ENCODE assay signal across 8 cellular contexts in the genomic region with DNA sequence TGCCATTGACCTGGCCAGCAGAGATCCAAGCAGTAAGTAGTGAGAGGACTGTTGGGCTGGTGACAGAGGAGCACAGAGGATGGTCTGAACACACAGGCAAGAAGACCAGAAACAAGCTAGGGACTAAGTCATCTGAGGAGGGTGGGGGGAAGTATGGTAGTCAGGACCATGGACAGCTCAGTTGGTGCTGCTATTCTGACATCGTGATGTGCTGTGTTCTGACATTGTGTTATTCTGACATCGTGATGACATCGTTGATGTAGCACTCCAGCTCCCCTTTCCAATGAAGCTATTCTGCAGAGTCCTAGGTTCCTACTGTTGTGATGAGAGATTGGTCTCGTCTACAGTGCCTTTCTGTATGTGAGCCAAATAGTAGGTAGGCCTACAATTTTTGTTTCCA. TPM values are rescaled to one million over a fixed set of nuclear protein-coding genes. Genes with fewer than 3 reads are reported as not detected.
DNase-seq lines count a peak whose midpoint lies in the region; ATAC-seq and TF ChIP-seq lines count a peak whose summit lies in the region.

No MANE protein-coding gene starts in this region.

- H3K4me1 ChIP-seq in esophagus muscularis mucosa: no peaks in the 10 kb centered on the region

- no peaks in the 10 kb centered on the region for H3K27me3 ChIP-seq in esophagus muscularis mucosa

- H3K27me3 Mint-ChIP-seq in activated CD8-positive, alpha-beta T cell treated with anti-CD3 and anti-CD28 coated beads for 36 hours: peaks cover 9% of the 10 kb centered on the region

- no peak overlapping the region for H3K27ac Mint-ChIP-seq in activated CD8-positive, alpha-beta T cell treated with anti-CD3 and anti-CD28 coated beads for 36 hours

- TF ChIP-seq POLR2A in esophagus muscularis mucosa (IDR thresholded peaks at IDR 0.05; ENCODE audit: low read depth): no peak

- H3K4me3 ChIP-seq in esophagus muscularis mucosa: no peak overlapping the region

- H3K4me1 Mint-ChIP-seq in activated CD8-positive, alpha-beta T cell treated with anti-CD3 and anti-CD28 coated beads for 36 hours (ENCODE audit: low read depth): no peaks in the 10 kb centered on the region

- WGBS in esophagus muscularis mucosa: 10% methylated on average over 4 of the region's 4 CpGs

- no peak overlapping the region for H3K4me3 Mint-ChIP-seq in activated CD8-positive, alpha-beta T cell treated with anti-CD3 and anti-CD28 coated beads for 36 hours

- TF ChIP-seq CTCF in GM10266 (IDR thresholded peaks at IDR 0.05; ENCODE audit: control insufficient read depth, insufficient read depth, low read depth, missing control alignments) (no peak), esophagus muscularis mucosa (IDR thresholded peaks at IDR 0.05) (no peak)
- no peak for TF ChIP-seq CTCF in activated CD8-positive, alpha-beta T cell treated with anti-CD3 and anti-CD28 coated beads for 36 hours (IDR thresholded peaks at IDR 0.05)

- peak; percentile 72 for ATAC-seq in activated CD8-positive, alpha-beta T cell treated with anti-CD3 and anti-CD28 coated beads for 36 hours
- no peak for ATAC-seq in HG03521 (IDR thresholded peaks at IDR 0.05; ENCODE audit: unreplicated experiment)

- CTCF ChIA-PET in activated CD8-positive, alpha-beta T cell treated with anti-CD3 and anti-CD28 coated beads for 36 hours (lab: Charles Lee): no interaction called here

- intact Hi-C loops in activated CD8-positive, alpha-beta T cell treated with anti-CD3 and anti-CD28 coated beads for 36 hours (cut with micrococcal nuclease): no loop called here
- intact Hi-C loops in esophagus muscularis mucosa (cut with DNase I): no loop called here

- no peaks in the 10 kb centered on the region for H3K9me3 Mint-ChIP-seq in activated CD8-positive, alpha-beta T cell treated with anti-CD3 and anti-CD28 coated beads for 36 hours

- no peaks in the 10 kb centered on the region for H3K9me3 ChIP-seq in esophagus muscularis mucosa

- no peak overlapping the region for H3K27ac ChIP-seq in esophagus muscularis mucosa (replicated peaks in 1 of 4)

- no peaks in the 10 kb centered on the region for H3K36me3 Mint-ChIP-seq in activated CD8-positive, alpha-beta T cell treated with anti-CD3 and anti-CD28 coated beads for 36 hours (ENCODE audit: low read depth)

- no peaks in the 10 kb centered on the region for H3K36me3 ChIP-seq in esophagus muscularis mucosa

- POLR2A ChIA-PET in activated CD8-positive, alpha-beta T cell treated with anti-CD3 and anti-CD28 coated beads for 36 hours (lab: Charles Lee): no interaction called here

- DNase-seq in GM10266 (ENCODE audit: extremely low spot score) (peak; percentile 57), M059J (ENCODE audit: low read depth) (peak; percentile 52), fibroblast of peridontal ligament (ENCODE audit: extremely low read depth) (peak; percentile 65), renal cortical epithelial cell (ENCODE audit: low read depth) (peak; percentile 71), esophagus muscularis mucosa (ENCODE audit: extremely low spot score) (no peak), DMS153 (lab: John Stamatoyannopoulos, UW) (no peak)
- peak; percentile 61 for DNase-seq in activated CD8-positive, alpha-beta T cell treated with anti-CD3 and anti-CD28 coated beads for 36 hours

- no peak for TF ChIP-seq EP300 in esophagus muscularis mucosa (IDR thresholded peaks at IDR 0.05)

RNA-seq across cellular contexts. Expression of a gene that starts 28.7 kb away (rescaled TPM):
- total RNA-seq in M059J (2014; rRNA removed; shearing (Covaris generic)): 2.4 and 2.7 TPM in 2 replicates
- total RNA-seq in activated CD8-positive, alpha-beta T cell treated with anti-CD3 and anti-CD28 coated beads for 36 hours: not detected
- total RNA-seq in renal cortical epithelial cell (0.17 and 9.0 TPM in 2 replicates), esophagus muscularis mucosa (under 1 TPM in 2 of 4 donors, not detected in 2; 0.23 to 0.26 TPM)

RNA-seq across cellular contexts. Expression of a gene that starts 36.3 kb away (rescaled TPM):
- 11.4 and 12.7 TPM in 2 replicates for total RNA-seq in M059J (2014; rRNA removed; shearing (Covaris generic))
- total RNA-seq in activated CD8-positive, alpha-beta T cell treated with anti-CD3 and anti-CD28 coated beads for 36 hours: 1 to 10 TPM; 7.7 to 7.9 TPM
- 15.8 and 27.7 TPM in 2 replicates for total RNA-seq in renal cortical epithelial cell
- total RNA-seq in esophagus muscularis mucosa: 10 to 100 TPM; 11.8 to 15.1 (median 14.3) TPM

Comparison
In these comparisons a context has a peak if more than half of its experiments do, and no peak if none do; other contexts are left out.
1. DNase-seq: peak in GM10266 (single experiment), M059J (single experiment), activated CD8-positive, alpha-beta T cell treated with anti-CD3 and anti-CD28 coated beads for 36 hours (single experiment), fibroblast of peridontal ligament (single experiment) and renal cortical epithelial cell (single experiment); none in esophagus muscularis mucosa (single experiment) and DMS153 (single experiment).